Comparison of ENCODE assay signal across 28 cellular contexts in genomic region chr13:26262156-26262555, GRCh38.
"Had no signal": no experiment of that assay in that cellular context is flagged by ENCODE, and none has a peak within 500 bp of the region (broad histone marks: within the 10 kb centered on the region; RNA-seq: fewer than 3 reads in every experiment).

No MANE protein-coding gene starts in this region.

- H2AFZ ChIP-seq: PC-9 had no signal

- H3K27me3 ChIP-seq: brain microvascular endothelial cell, cardiac muscle cell, colonic mucosa had no signal

- H3K4me3 ChIP-seq: cardiac muscle cell, colonic mucosa, PC-9 had no signal

- DNase-seq: activated CD4-positive, alpha-beta T cell treated with anti-CD3 and anti-CD28 coated beads, Interleukin-2, amount 10 ng/mL, durations not matched to agents 24 days and 14 days; activated CD4-positive, alpha-beta T cell treated with anti-CD3 and anti-CD28 coated beads, Interleukin-2, amount 50 U/mL, for 4 hours; activated CD8-positive, alpha-beta T cell treated with anti-CD3 and anti-CD28 coated beads for 36 hours; activated gamma-delta T cell; activated naive CD4-positive, alpha-beta T cell treated with Interleukin-2 at 50 U/mL for 16 hours; activated naive CD8-positive, alpha-beta T cell treated with anti-CD3 and anti-CD28 coated beads, Interleukin-2, amount 50 U/mL, for 24 hours; activated T-cell treated with anti-CD3 and anti-CD28 coated beads, Interleukin-2, amount 50 U/mL, for 24 hours; aorta; brain microvascular endothelial cell; colonic mucosa; Kasumi-1; KBM-7; NCI-H1092 treated with DMSO at 0.1 percent for 48 hours; NCI-H146; NCI-H187; NCI-H2029 treated with DMSO at 0.1 percent for 48 hours; NCI-H446; NCI-H510A treated with DMSO at 0.1 percent for 48 hours; NCI-H526 treated with DMSO at 0.1 percent for 48 hours; NCI-H82; PC-9; SIG-M5 had no signal

- H3K9me3 ChIP-seq: colonic mucosa had no signal

- H3K9me3 Mint-ChIP-seq: activated CD4-positive, alpha-beta T cell treated with anti-CD3 and anti-CD28 coated beads, Interleukin-2, amount 10 ng/mL, durations not matched to agents 24 days and 14 days; activated T-helper 2 cell treated with anti-CD3 and anti-CD28 coated beads, Interferon-gamma antibody, Interleukin-2, Interleukin-4, amounts not matched to agents 10 μg/mL and 5 μg/mL and 100 μg/mL, durations not matched to agents 14 hours and 24 hours and 36 hours; central memory CD8-positive, alpha-beta T cell; T-helper 1 cell treated with Interleukin-12 subunit alpha and Interleukin-12 subunit beta and Interleukin-4 antibody, amounts not matched to agents 30 μg/mL and 1 μg/mL, for 36 hours; T-helper 2 cell treated with Interferon-gamma antibody and Interleukin-4, amounts not matched to agents 5 μg/mL and 100 μg/mL, for 36 hours had no signal

- H3K4me3 Mint-ChIP-seq: activated CD4-positive, alpha-beta T cell treated with anti-CD3 and anti-CD28 coated beads, Interleukin-2, amount 10 ng/mL, durations not matched to agents 24 days and 14 days; activated CD8-positive, alpha-beta T cell treated with anti-CD3 and anti-CD28 coated beads for 36 hours; activated naive CD8-positive, alpha-beta T cell; activated naive CD8-positive, alpha-beta T cell treated with anti-CD3 and anti-CD28 coated beads, Interleukin-2, amount 50 U/mL, for 24 hours; activated T-cell treated with anti-CD3 and anti-CD28 coated beads, Interleukin-2, amount 50 U/mL, for 24 hours; central memory CD8-positive, alpha-beta T cell; T-helper 1 cell treated with Interleukin-12 subunit alpha and Interleukin-12 subunit beta and Interleukin-4 antibody, amounts not matched to agents 30 μg/mL and 1 μg/mL, for 36 hours; T-helper 2 cell treated with Interferon-gamma antibody and Interleukin-4, amounts not matched to agents 5 μg/mL and 100 μg/mL, for 36 hours had no signal

- H3K27ac Mint-ChIP-seq: activated CD4-positive, alpha-beta T cell treated with anti-CD3 and anti-CD28 coated beads, Interleukin-2, amount 10 ng/mL, durations not matched to agents 24 days and 14 days; activated CD8-positive, alpha-beta T cell treated with anti-CD3 and anti-CD28 coated beads for 36 hours; activated naive CD8-positive, alpha-beta T cell; activated naive CD8-positive, alpha-beta T cell treated with anti-CD3 and anti-CD28 coated beads, Interleukin-2, amount 50 U/mL, for 24 hours; activated T-cell treated with anti-CD3 and anti-CD28 coated beads, Interleukin-2, amount 50 U/mL, for 24 hours; activated T-helper 2 cell treated with anti-CD3 and anti-CD28 coated beads, Interferon-gamma antibody, Interleukin-2, Interleukin-4, amounts not matched to agents 10 μg/mL and 5 μg/mL and 100 μg/mL, durations not matched to agents 14 hours and 24 hours and 36 hours; T-helper 1 cell treated with Interleukin-12 subunit alpha and Interleukin-12 subunit beta and Interleukin-4 antibody, amounts not matched to agents 30 μg/mL and 1 μg/mL, for 36 hours; T-helper 2 cell treated with Interferon-gamma antibody and Interleukin-4, amounts not matched to agents 5 μg/mL and 100 μg/mL, for 36 hours had no signal

- H3K4me1 ChIP-seq: colonic mucosa had no signal

- H3K4me2 ChIP-seq: PC-9 had no signal

- H3K27me3 Mint-ChIP-seq: activated CD4-positive, alpha-beta T cell treated with anti-CD3 and anti-CD28 coated beads, Interleukin-2, amount 10 ng/mL, durations not matched to agents 24 days and 14 days; activated CD8-positive, alpha-beta T cell treated with anti-CD3 and anti-CD28 coated beads for 36 hours; activated naive CD8-positive, alpha-beta T cell; activated naive CD8-positive, alpha-beta T cell treated with anti-CD3 and anti-CD28 coated beads, Interleukin-2, amount 50 U/mL, for 24 hours; activated T-cell treated with anti-CD3 and anti-CD28 coated beads, Interleukin-2, amount 50 U/mL, for 24 hours; central memory CD8-positive, alpha-beta T cell had no signal

- H3K36me3 ChIP-seq: brain microvascular endothelial cell, cardiac muscle cell, colonic mucosa had no signal
